1 cellular context compared by ENCODE assay signal in the genomic region with DNA sequence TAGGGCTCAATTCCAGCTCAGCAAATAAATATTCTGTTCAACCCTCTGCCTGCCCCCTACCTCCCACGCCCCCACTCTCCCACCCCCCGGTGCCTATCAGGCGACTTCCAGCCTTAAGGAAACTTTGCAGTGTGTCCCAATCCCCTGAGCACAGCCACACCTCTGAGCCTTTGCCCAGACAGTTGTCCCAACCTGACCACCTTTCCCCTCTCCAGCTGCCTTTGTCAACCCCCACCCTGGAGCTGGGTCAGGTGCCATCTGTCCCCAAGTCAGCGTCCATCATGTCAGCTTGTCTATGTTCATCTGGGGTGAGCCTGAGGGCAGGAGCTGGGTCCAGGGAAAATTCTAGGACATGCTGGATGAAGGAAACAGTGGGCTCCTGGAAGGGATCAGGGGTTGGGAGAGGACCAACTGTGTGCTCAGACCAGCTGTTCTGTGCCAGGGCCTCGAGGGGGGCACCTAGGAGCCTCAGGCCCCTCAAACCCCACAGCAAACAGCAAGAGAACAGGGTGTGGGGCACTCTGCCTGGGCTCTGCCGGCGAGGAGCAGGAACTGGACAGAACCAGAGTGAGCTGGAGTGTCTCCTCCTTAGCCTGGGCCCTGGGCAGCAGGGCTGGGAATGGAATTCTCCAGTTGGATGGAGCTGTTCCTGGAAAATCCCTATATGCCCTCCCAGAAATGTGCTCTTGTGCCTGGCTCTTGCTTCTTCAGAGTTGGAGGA.
TF ChIP-seq lines count a peak whose summit lies in the region.

No MANE protein-coding gene starts in this region.

TF ChIP-seq in SK-N-SH treated with all-trans-retinoic acid at 6 μM for 48 hours, 23 proteins besides CTCF, POLR2A, EP300 and RAD21 (continued from another document):
- TF ChIP-seq CSRNP3 (CRISPR knock-in tag; IDR thresholded peaks at IDR 0.05) (no peak), ZNF70 (CRISPR knock-in tag; IDR thresholded peaks at IDR 0.05) (no peak), BACH2 (CRISPR knock-in tag; IDR thresholded peaks at IDR 0.05; ENCODE audit: borderline replicate concordance) (no peak), GLIS3 (CRISPR knock-in tag; IDR thresholded peaks at IDR 0.05) (no peak), ARNTL (CRISPR knock-in tag; IDR thresholded peaks at IDR 0.05; ENCODE audit: borderline replicate concordance, low read depth) (no peak), ZNF565 (CRISPR knock-in tag; conservative IDR thresholded peaks at IDR 0.05; ENCODE audit: low read depth) (no peak), TOX (CRISPR knock-in tag; IDR thresholded peaks at IDR 0.05; ENCODE audit: borderline replicate concordance) (no peak), OSR1 (CRISPR knock-in tag; IDR thresholded peaks at IDR 0.05) (no peak), ISL1 (CRISPR knock-in tag; IDR thresholded peaks at IDR 0.05) (no peak), RARB (CRISPR knock-in tag; IDR thresholded peaks at IDR 0.05) (no peak)
